ENCODE assay signal across 13 cellular contexts in the genomic region with DNA sequence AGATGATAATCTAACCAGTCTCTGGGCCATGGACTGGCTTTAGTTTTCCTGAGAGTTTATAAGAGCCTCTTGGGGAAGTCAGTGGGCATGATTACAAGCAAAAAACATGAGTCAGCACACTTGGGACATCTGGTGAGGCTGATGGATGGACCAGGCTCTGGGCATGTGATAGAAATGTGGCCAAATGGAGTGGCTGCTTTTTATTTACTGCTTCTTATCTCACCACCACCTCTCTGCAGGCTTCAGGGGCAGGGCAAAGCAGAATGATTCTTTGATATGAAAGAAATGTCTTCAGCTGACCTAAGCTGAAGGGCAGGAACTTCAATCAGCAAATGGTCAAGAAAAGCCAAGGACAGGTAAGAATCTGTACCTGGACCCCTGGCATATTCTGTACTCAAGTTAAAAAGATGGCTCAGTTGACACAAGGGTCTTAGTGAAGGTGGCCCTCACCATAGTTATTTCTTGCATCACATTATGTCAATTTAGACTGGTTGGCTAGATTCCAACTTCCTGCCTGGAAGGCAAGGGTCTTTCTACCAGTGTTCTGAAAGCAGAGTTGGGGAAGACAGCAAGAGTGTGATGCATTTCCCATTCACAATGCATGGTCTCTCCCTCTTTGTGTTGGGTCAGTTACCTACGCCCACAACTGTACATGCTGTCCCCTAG.
A peak's percentile ranks its signal among the peaks of the same experiment; 100 is the strongest.
DNase-seq lines count a peak whose midpoint lies in the region; ATAC-seq and TF ChIP-seq lines count a peak whose summit lies in the region.
"Had no signal": no experiment of that assay in that cellular context is flagged by ENCODE, and none has a peak within 500 bp of the region (broad histone marks: within the 10 kb centered on the region; RNA-seq: fewer than 3 reads in every experiment).

No MANE protein-coding gene starts in this region.

- H3K27ac ChIP-seq in testis, result no peak overlapping the region

- DNase-seq in NOMO-1 treated with DMSO at 0.1 percent for 48 hours (lab: John Stamatoyannopoulos, UW; ENCODE audit: unreplicated experiment), result peak; percentile 12
- no peak for DNase-seq in NOMO-1 treated with dmso at 0.1 percent for 144 hours (lab: John Stamatoyannopoulos, UW; ENCODE audit: unreplicated experiment)
- DNase-seq in NCI-H524 treated with DMSO at 0.1 percent for 48 hours (lab: John Stamatoyannopoulos, UW), result peak; percentile 16
- peak; percentile 82 for DNase-seq in fibroblast of gingiva (ENCODE audit: low read depth)
- peak; percentile 25 for DNase-seq in testis
- no peak for DNase-seq in AML-193 (lab: John Stamatoyannopoulos, UW)
- DNase-seq in HEK293T (ENCODE audit: extremely low spot score), result no peak
- DNase-seq: activated CD4-positive, alpha-beta T cell treated with anti-CD3 and anti-CD28 coated beads, Interleukin-2, amount 10 ng/mL, durations not matched to agents 7 days and 5 days; effector memory CD4-positive, alpha-beta T cell; kidney; NCI-H1048 had no signal

- H3K36me3 ChIP-seq in testis (ENCODE audit: low read depth, missing control alignments), result no peaks in the 10 kb centered on the region

- no peak overlapping the region for H3K4me3 ChIP-seq in testis

- WGBS in testis, 2 donors, result 100% methylated on average over 1 of the region's 1 CpG

- TF ChIP-seq CTCF in testis (IDR thresholded peaks at IDR 0.05), result no peak

- CTCF ChIA-PET in HEK293T (lab: Yijun Ruan, JAX), result no interaction called here

- POLR2A ChIA-PET in HEK293T (lab: Yijun Ruan, JAX), result no interaction called here

- no peaks in the 10 kb centered on the region for H3K27me3 ChIP-seq in testis

- no peak for TF ChIP-seq POLR2A in testis (IDR thresholded peaks at IDR 0.05)

- no peak for ATAC-seq in GM19035 (IDR thresholded peaks at IDR 0.05; ENCODE audit: unreplicated experiment)
- ATAC-seq: Panc1 had no signal

- no peaks in the 10 kb centered on the region for H3K4me1 ChIP-seq in testis

- intact Hi-C loops in testis (cut with DNase I; ENCODE audit: low total_unique reads), result loop anchor here (10.0 kb wide), 1 partner anchor 373 kb away; no protein-coding TSS in a partner anchor

- H3K9me3 ChIP-seq in testis, result no peaks in the 10 kb centered on the region

TF ChIP-seq in HEK293T, 16 proteins besides CTCF, POLR2A, EP300 and RAD21:
- no peak for TF ChIP-seq NFRKB (IDR thresholded peaks at IDR 0.05)
- TF ChIP-seq SP1 (IDR thresholded peaks at IDR 0.05), result no peak
- no peak for TF ChIP-seq L3MBTL2 (conservative IDR thresholded peaks at IDR 0.05)
- TF ChIP-seq SUZ12 (IDR thresholded peaks at IDR 0.05), result no peak

Comparison
In these comparisons a context has a peak if more than half of its experiments do, and no peak if none do; other contexts are left out.
1. DNase-seq: peak in NOMO-1 treated with DMSO at 0.1 percent for 48 hours (single experiment), NCI-H524 treated with DMSO at 0.1 percent for 48 hours (single experiment), fibroblast of gingiva (single experiment) and testis (single experiment); none in NOMO-1 treated with dmso at 0.1 percent for 144 hours (single experiment), AML-193 (0 of 2) and HEK293T (single experiment).